23 cellular contexts compared by ENCODE assay signal in the genomic region with DNA sequence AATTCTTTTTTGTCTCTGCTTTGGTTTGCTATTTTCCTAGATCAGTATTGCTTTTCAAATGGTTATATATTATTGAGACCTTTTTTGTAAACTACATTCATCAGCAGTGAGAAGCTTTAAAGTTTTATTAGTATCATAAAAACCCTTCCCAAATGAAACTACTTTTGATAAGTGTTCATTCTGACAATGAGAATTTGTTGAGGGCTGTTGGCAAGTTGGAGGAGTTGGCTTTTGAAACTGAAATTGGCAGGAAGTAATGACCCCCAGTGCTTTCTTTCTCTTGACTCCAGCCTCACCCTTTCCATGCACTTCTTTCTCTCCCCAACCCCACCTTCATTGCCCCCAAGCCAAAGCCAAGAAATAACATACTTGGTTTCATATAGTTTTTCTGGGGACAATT.
"Had no signal": no experiment of that assay in that cellular context is flagged by ENCODE, and none has a peak within 500 bp of the region (broad histone marks: within the 10 kb centered on the region; RNA-seq: fewer than 3 reads in every experiment).

No MANE protein-coding gene starts in this region.

- H3K4me1 ChIP-seq: tibial nerve had no signal

- DNase-seq: activated B cell treated with CpG ODN at 0.5 μM for 24 hours; activated CD4-positive, alpha-beta T cell treated with anti-CD3 and anti-CD28 coated beads, Interleukin-2, amount 50 U/mL, for 1 hour; activated CD8-positive, alpha-beta T cell treated with anti-CD3 and anti-CD28 coated beads for 36 hours; activated gamma-delta T cell treated with Interleukin-2 at 50 U/mL for 16 hours; activated naive CD8-positive, alpha-beta T cell treated with anti-CD3 and anti-CD28 coated beads, Interleukin-2, amount 50 U/mL, for 24 hours; activated T-cell treated with anti-CD3 and anti-CD28 coated beads, Interleukin-2, amount 50 U/mL, for 4 hours; amygdala; dorsolateral prefrontal cortex; effector memory CD4-positive, alpha-beta T cell; hippocampal formation; naive thymus-derived CD8-positive, alpha-beta T cell; posterior cingulate gyrus; right cardiac atrium; spleen; stimulated activated CD4-positive, alpha-beta T cell treated with anti-CD3 and anti-CD28 coated beads, Interleukin-2, amount 100 ng/mL, for 48 hours; stimulated activated naive CD4-positive, alpha-beta T cell treated with Interleukin-2 at 50 U/mL for 16 hours; T1000 had no signal

- H3K4me3 Mint-ChIP-seq: activated B cell treated with CpG ODN at 0.5 μM for 24 hours; activated CD8-positive, alpha-beta T cell treated with anti-CD3 and anti-CD28 coated beads for 36 hours; activated naive CD4-positive, alpha-beta T cell treated with anti-CD3 and anti-CD28 coated beads, Interleukin-2, amount 50 U/mL, for 24 hours; activated naive CD8-positive, alpha-beta T cell treated with anti-CD3 and anti-CD28 coated beads, Interleukin-2, amount 50 U/mL, for 24 hours; activated T-cell treated with anti-CD3 and anti-CD28 coated beads, Interleukin-2, amount 50 U/mL, for 4 hours; activated T-helper 17 cell treated with anti-CD3 and anti-CD28 coated beads, Interleukin-2, amount 50 U/mL, for 72 hours; mesothelial cell of epicardium; naive thymus-derived CD8-positive, alpha-beta T cell; T-helper 1 cell treated with Interleukin-12 subunit alpha and Interleukin-12 subunit beta and Interleukin-4 antibody, amounts not matched to agents 30 μg/mL and 1 μg/mL, for 36 hours had no signal

- H3K27me3 ChIP-seq: dorsolateral prefrontal cortex, spleen, tibial nerve had no signal

- H3K27ac ChIP-seq: coronary artery, spleen, tibial nerve had no signal

- H3K36me3 Mint-ChIP-seq: mesothelial cell of epicardium had no signal

- H3K4me1 Mint-ChIP-seq: activated B cell treated with CpG ODN at 0.5 μM for 24 hours had no signal

- H3K36me3 ChIP-seq: tibial nerve had no signal

- H3K9me3 Mint-ChIP-seq: activated B cell treated with CpG ODN at 0.5 μM for 24 hours; activated CD8-positive, alpha-beta T cell treated with anti-CD3 and anti-CD28 coated beads for 36 hours; activated naive CD4-positive, alpha-beta T cell treated with anti-CD3 and anti-CD28 coated beads, Interleukin-2, amount 50 U/mL, for 24 hours; activated naive CD8-positive, alpha-beta T cell treated with anti-CD3 and anti-CD28 coated beads, Interleukin-2, amount 50 U/mL, for 24 hours; activated T-cell treated with anti-CD3 and anti-CD28 coated beads, Interleukin-2, amount 50 U/mL, for 4 hours; activated T-helper 17 cell treated with anti-CD3 and anti-CD28 coated beads, Interleukin-2, amount 50 U/mL, for 72 hours; mesothelial cell of epicardium; naive thymus-derived CD8-positive, alpha-beta T cell; T-helper 1 cell treated with Interleukin-12 subunit alpha and Interleukin-12 subunit beta and Interleukin-4 antibody, amounts not matched to agents 30 μg/mL and 1 μg/mL, for 36 hours had no signal

- H3K27ac Mint-ChIP-seq: activated B cell treated with CpG ODN at 0.5 μM for 24 hours; activated CD8-positive, alpha-beta T cell treated with anti-CD3 and anti-CD28 coated beads for 36 hours; activated naive CD4-positive, alpha-beta T cell treated with anti-CD3 and anti-CD28 coated beads, Interleukin-2, amount 50 U/mL, for 24 hours; activated naive CD8-positive, alpha-beta T cell treated with anti-CD3 and anti-CD28 coated beads, Interleukin-2, amount 50 U/mL, for 24 hours; activated T-helper 17 cell treated with anti-CD3 and anti-CD28 coated beads, Interleukin-2, amount 50 U/mL, for 72 hours; mesothelial cell of epicardium; naive thymus-derived CD8-positive, alpha-beta T cell; T-helper 1 cell treated with Interleukin-12 subunit alpha and Interleukin-12 subunit beta and Interleukin-4 antibody, amounts not matched to agents 30 μg/mL and 1 μg/mL, for 36 hours had no signal

- H3K4me3 ChIP-seq: coronary artery, dorsolateral prefrontal cortex, spleen, tibial nerve had no signal

- H3K9me3 ChIP-seq: spleen, tibial nerve had no signal

- H3K27me3 Mint-ChIP-seq: activated B cell treated with CpG ODN at 0.5 μM for 24 hours; activated naive CD4-positive, alpha-beta T cell treated with anti-CD3 and anti-CD28 coated beads, Interleukin-2, amount 50 U/mL, for 24 hours had no signal

- ATAC-seq: activated CD8-positive, alpha-beta T cell treated with anti-CD3 and anti-CD28 coated beads for 36 hours; activated naive CD8-positive, alpha-beta T cell treated with anti-CD3 and anti-CD28 coated beads, Interleukin-2, amount 50 U/mL, for 24 hours; activated T-cell treated with anti-CD3 and anti-CD28 coated beads, Interleukin-2, amount 50 U/mL, for 4 hours; activated T-helper 17 cell treated with anti-CD3 and anti-CD28 coated beads, Interleukin-2, amount 50 U/mL, for 72 hours; naive thymus-derived CD8-positive, alpha-beta T cell; right cardiac atrium had no signal
